In genomic region chr3:195658381-195659135, GRCh38 we compare ENCODE assay signal across 8 cellular contexts.
DNase-seq lines count a peak whose midpoint lies in the region; ATAC-seq and TF ChIP-seq lines count a peak whose summit lies in the region.
"Not testable (repeated sequence)": the region's sequence is repeated elsewhere in the genome, so short reads cannot be mapped to it uniquely, and the experiment has no call there.

No MANE protein-coding gene starts in this region.

- CTCF ChIA-PET in IMR-90 (lab: Yijun Ruan, JAX); activated CD8-positive, alpha-beta T cell treated with anti-CD3 and anti-CD28 coated beads for 36 hours (lab: Charles Lee): not testable (repeated sequence)

- H3K9ac ChIP-seq in IMR-90 (ENCODE audit: low read depth, low read length); endodermal cell (ENCODE audit: extremely low read depth, low read length, poor library complexity, severe bottlenecking): not testable (repeated sequence)

- BruUV-seq in IMR-90 (replicated peaks; lab: Mats Ljungman, UMichigan) = not testable (repeated sequence)

- ATAC-seq in GM19372 (IDR thresholded peaks at IDR 0.05; ENCODE audit: low read depth, unreplicated experiment) (peak; percentile 40), HG02763 (IDR thresholded peaks at IDR 0.05; ENCODE audit: unreplicated experiment) (peak; percentile 30), IMR-90 (ENCODE audit: low read depth) (peak; percentile 70), right lobe of liver (peak; percentile 83 to 97 (median 89))
- ATAC-seq in activated CD8-positive, alpha-beta T cell treated with anti-CD3 and anti-CD28 coated beads for 36 hours = peak; percentile 37

- H2BK5ac ChIP-seq in IMR-90 (ENCODE audit: low read depth, low read length, poor library complexity, severe bottlenecking) = not testable (repeated sequence)

- H3K79me1 ChIP-seq in IMR-90 (ENCODE audit: low read depth in 1 of 2, low read length in 2 of 2) = not testable (repeated sequence)

- TF ChIP-seq POLR2A in IMR-90 (IDR thresholded peaks at IDR 0.05; ENCODE audit: low read depth, low read length); right lobe of liver (IDR thresholded peaks at IDR 0.05): not testable (repeated sequence)

- not testable (repeated sequence) for H3K18ac ChIP-seq in IMR-90 (ENCODE audit: low read depth, low read length)

- not testable (repeated sequence) for H2BK120ac ChIP-seq in IMR-90 (ENCODE audit: low read depth, low read length)

- H3K36me3 Mint-ChIP-seq in activated CD8-positive, alpha-beta T cell treated with anti-CD3 and anti-CD28 coated beads for 36 hours (ENCODE audit: low read depth); endodermal cell (ENCODE audit: low read depth): not testable (repeated sequence)

- in situ Hi-C loops in IMR-90 (cut with MboI; ENCODE audit: low sequenced_read_pairs) = not testable (repeated sequence)

- DNase-seq in AG10803 (ENCODE audit: low read depth); IMR-90; activated CD8-positive, alpha-beta T cell treated with anti-CD3 and anti-CD28 coated beads for 36 hours; endodermal cell: not testable (repeated sequence)
- peak in 1 of 3 donors; percentile 67 for DNase-seq in right lobe of liver

- not testable (repeated sequence) for H3K27me3 Mint-ChIP-seq in activated CD8-positive, alpha-beta T cell treated with anti-CD3 and anti-CD28 coated beads for 36 hours; endodermal cell (ENCODE audit: insufficient read depth)

- not testable (repeated sequence) for H3K4me1 ChIP-seq in IMR-90 (ENCODE audit: control insufficient read depth, insufficient read depth, low read length); endodermal cell (ENCODE audit: control insufficient read depth, insufficient read depth, low read length); right lobe of liver

- not testable (repeated sequence) for H3K4me1 Mint-ChIP-seq in activated CD8-positive, alpha-beta T cell treated with anti-CD3 and anti-CD28 coated beads for 36 hours (ENCODE audit: low read depth); endodermal cell

- peak overlapping the region; percentile 41 for H3K4me3 ChIP-seq in AG10803 (ENCODE audit: low read length)
- H3K4me3 ChIP-seq in IMR-90 (ENCODE audit: insufficient read depth, low read depth, low read length) = peak overlapping the region; percentile 26; the same call in 1 of the 2 replicates
- peak overlapping the region; percentile 71 for H3K4me3 ChIP-seq in endodermal cell (ENCODE audit: low read length)
- peak overlapping the region; percentile 51 to 68 (median 53) for H3K4me3 ChIP-seq in right lobe of liver
- peak overlapping the region in 6 of 7 experiments; percentile 53 to 68 (median 61) for H3K4me3 ChIP-seq in skin epidermis

- dilution Hi-C loops in IMR-90 (cut with HindIII; ENCODE audit: low sequenced_read_pairs, unreplicated experiment) = not testable (repeated sequence)

- not testable (repeated sequence) for H2AK9ac ChIP-seq in IMR-90 (replicated peaks; ENCODE audit: low read depth, low read length, poor library complexity)

- H3K27ac Mint-ChIP-seq in activated CD8-positive, alpha-beta T cell treated with anti-CD3 and anti-CD28 coated beads for 36 hours; endodermal cell: not testable (repeated sequence)

- not testable (repeated sequence) for H3K23ac ChIP-seq in IMR-90 (ENCODE audit: low read depth, low read length)

- not testable (repeated sequence) for H3K27ac ChIP-seq in IMR-90 (ENCODE audit: insufficient read depth, low read length); endodermal cell (ENCODE audit: low read depth, low read length)
- H3K27ac ChIP-seq in right lobe of liver (peak overlapping the region in 1 of 3 donors; percentile 84), skin epidermis (peak overlapping the region in 16 of 21 experiments; percentile 72 to 98 (median 90))

- no CpG with 5 or more reads among the region's 53 CpGs for WGBS in IMR-90 (ENCODE audit: extremely low coverage in 2 of 2, insufficient read length in 1 of 2), 2 experiments
- WGBS in endodermal cell (ENCODE audit: insufficient coverage in 1 of 2, insufficient read length in 1 of 2), 2 experiments = 12% methylated on average over 3 of the region's 53 CpGs; no CpG with 5 or more reads in 1 of the 2 experiments
- 4% methylated on average over 3 of the region's 53 CpGs for WGBS in right lobe of liver (ENCODE audit: insufficient coverage, low coverage, low lambda C conversion rate, missing lambda C conversion rate)

- H4K8ac ChIP-seq in IMR-90 (ENCODE audit: low read depth in 2 of 2, low read length in 2 of 2) = not testable (repeated sequence)

- H3K14ac ChIP-seq in IMR-90 (replicated peaks; ENCODE audit: low read depth, low read length) = not testable (repeated sequence)

- H3K4ac ChIP-seq in IMR-90 (ENCODE audit: low read depth, low read length) = not testable (repeated sequence)

- TF ChIP-seq RAD21 in IMR-90 (IDR thresholded peaks at IDR 0.05; ENCODE audit: low read length) = not testable (repeated sequence)

- H3K4me3 Mint-ChIP-seq in activated CD8-positive, alpha-beta T cell treated with anti-CD3 and anti-CD28 coated beads for 36 hours = peak overlapping the region; percentile 26
- peak overlapping the region; percentile 60 for H3K4me3 Mint-ChIP-seq in endodermal cell

- H4K5ac ChIP-seq in IMR-90 (ENCODE audit: low read depth, low read length) = not testable (repeated sequence)

- H3K27me3 ChIP-seq in IMR-90 (ENCODE audit: control insufficient read depth, insufficient read depth, low read length); endodermal cell (ENCODE audit: control insufficient read depth, insufficient read depth, low read length, poor library complexity, severe bottlenecking); right lobe of liver: not testable (repeated sequence)

- H3K9me1 ChIP-seq in IMR-90 (ENCODE audit: insufficient read depth, low read length) = not testable (repeated sequence)

- H2AK5ac ChIP-seq in IMR-90 (ENCODE audit: low read depth, low read length) = not testable (repeated sequence)

- not testable (repeated sequence) for H2AFZ ChIP-seq in IMR-90 (replicated peaks; ENCODE audit: low read length, poor library complexity)

- not testable (repeated sequence) for H2BK15ac ChIP-seq in IMR-90 (ENCODE audit: low read depth, low read length)

- not testable (repeated sequence) for H4K91ac ChIP-seq in IMR-90 (ENCODE audit: insufficient read depth, low read depth, low read length)

- not testable (repeated sequence) for H3K9me3 ChIP-seq in IMR-90 (ENCODE audit: control insufficient read depth, insufficient read depth, low read length); endodermal cell (ENCODE audit: control insufficient read depth, low read length); right lobe of liver

- H3K56ac ChIP-seq in IMR-90 (ENCODE audit: extremely low read depth, insufficient read depth, low read length) = not testable (repeated sequence)

- POLR2A ChIA-PET in IMR-90 (lab: Charles Lee; ENCODE audit: unreplicated experiment); activated CD8-positive, alpha-beta T cell treated with anti-CD3 and anti-CD28 coated beads for 36 hours (lab: Charles Lee): not testable (repeated sequence)

- H3K4me2 ChIP-seq in IMR-90 (ENCODE audit: low read depth, low read length) = peak overlapping the region; percentile 72

- not testable (repeated sequence) for TF ChIP-seq CTCF in AG10803 (conservative IDR thresholded peaks at IDR 0.05; ENCODE audit: low read length); IMR-90 (conservative IDR thresholded peaks at IDR 0.05; ENCODE audit: low read depth, low read length); activated CD8-positive, alpha-beta T cell treated with anti-CD3 and anti-CD28 coated beads for 36 hours (IDR thresholded peaks at IDR 0.05); endodermal cell (conservative IDR thresholded peaks at IDR 0.05); right lobe of liver (IDR thresholded peaks at IDR 0.05)

- not testable (repeated sequence) for H2BK20ac ChIP-seq in IMR-90 (ENCODE audit: low read depth, low read length)

- not testable (repeated sequence) for H3K9me3 Mint-ChIP-seq in activated CD8-positive, alpha-beta T cell treated with anti-CD3 and anti-CD28 coated beads for 36 hours; endodermal cell

- intact Hi-C loops in IMR-90 (cut with micrococcal nuclease); right lobe of liver (cut with DNase I): not testable (repeated sequence)
- intact Hi-C loops in activated CD8-positive, alpha-beta T cell treated with anti-CD3 and anti-CD28 coated beads for 36 hours (cut with micrococcal nuclease) = loop anchor here (10.0 kb wide), 1 partner anchor 196 kb away; no protein-coding TSS in a partner anchor

- not testable (repeated sequence) for H4K20me1 ChIP-seq in IMR-90 (ENCODE audit: insufficient read depth, low read length)

- not testable (repeated sequence) for H3K36me3 ChIP-seq in IMR-90 (ENCODE audit: control insufficient read depth, insufficient read depth, low read length); endodermal cell (ENCODE audit: control insufficient read depth, insufficient read depth, low read length); right lobe of liver

Comparison
In these comparisons a context has a peak if more than half of its experiments do, and no peak if none do; other contexts are left out.
1. ATAC-seq: peak in every context shown above with its lines; median percentile 89 in right lobe of liver; 70 in IMR-90; 40 in GM19372; 37 in activated CD8-positive, alpha-beta T cell treated with anti-CD3 and anti-CD28 coated beads for 36 hours; 30 in HG02763.